Comparison of ENCODE assay signal across 8 cellular contexts in the genomic region with DNA sequence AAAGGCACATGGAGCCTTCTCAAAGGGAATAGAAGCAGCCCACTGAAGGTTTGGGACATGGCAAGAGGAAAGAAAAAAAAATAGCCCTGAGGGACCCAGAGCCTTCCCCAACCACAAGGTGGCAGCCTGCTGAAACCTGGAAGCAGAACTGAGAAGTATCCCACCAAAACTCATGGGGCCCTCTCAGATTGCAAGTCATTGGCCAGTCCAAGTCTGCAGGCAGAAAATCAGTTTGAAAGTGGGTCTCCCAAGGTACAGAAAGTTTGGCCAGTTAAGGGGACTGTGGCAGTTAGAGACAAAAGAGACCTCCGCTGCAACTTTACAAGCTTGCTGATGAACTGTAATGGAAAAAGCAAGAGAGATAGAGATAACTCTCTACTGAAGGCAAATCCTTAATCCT.
A peak's percentile ranks its signal among the peaks of the same experiment; 100 is the strongest.
DNase-seq lines count a peak whose midpoint lies in the region; ATAC-seq and TF ChIP-seq lines count a peak whose summit lies in the region.

No MANE protein-coding gene starts in this region.

- no peaks in the 10 kb centered on the region for H3K27me3 Mint-ChIP-seq in WTC11 (ENCODE audit: low read depth)
- no peaks in the 10 kb centered on the region for H3K27me3 Mint-ChIP-seq in natural killer cell treated with Interleukin-12 subunit alpha and Interleukin-12 subunit beta and Interleukin-15 and Interleukin-18, amount 100 ng/mL, for 72 hours

- POLR2A ChIA-PET in WTC11 (lab: Charles Lee): no interaction called here

- TF ChIP-seq CTCF in GM12864 (IDR thresholded peaks at IDR 0.05; ENCODE audit: low read depth, low read length, missing control alignments): peak; percentile 85
- peak; percentile 65 for TF ChIP-seq CTCF in WTC11 (IDR thresholded peaks at IDR 0.05)

- peaks cover 7% of the 10 kb centered on the region; the same call in 1 of the 2 replicates for H3K4me1 Mint-ChIP-seq in WTC11
- H3K4me1 Mint-ChIP-seq in natural killer cell treated with Interleukin-12 subunit alpha and Interleukin-12 subunit beta and Interleukin-15 and Interleukin-18, amount 100 ng/mL, for 72 hours (ENCODE audit: low read depth in 2 of 2): peaks cover 12 to 20% of the 10 kb centered on the region in 2 donors

- no peak overlapping the region for H3K4me3 ChIP-seq in GM12864 (ENCODE audit: low read depth, low read length)

- no peaks in the 10 kb centered on the region for H3K36me3 Mint-ChIP-seq in WTC11
- H3K36me3 Mint-ChIP-seq in natural killer cell treated with Interleukin-12 subunit alpha and Interleukin-12 subunit beta and Interleukin-15 and Interleukin-18, amount 100 ng/mL, for 72 hours: no peaks in the 10 kb centered on the region

- ATAC-seq in GM21825 (IDR thresholded peaks at IDR 0.05; ENCODE audit: unreplicated experiment) (peak; percentile 84), WTC11 (peak; percentile 99), esophagus mucosa (no peak), HG02840 (IDR thresholded peaks at IDR 0.05; ENCODE audit: low FRiP score, unreplicated experiment) (no peak)
- peak; percentile 64 to 65 for ATAC-seq in natural killer cell treated with Interleukin-12 subunit alpha and Interleukin-12 subunit beta and Interleukin-15 and Interleukin-18, amount 100 ng/mL, for 72 hours

- no peak overlapping the region for H3K27ac Mint-ChIP-seq in WTC11
- H3K27ac Mint-ChIP-seq in natural killer cell treated with Interleukin-12 subunit alpha and Interleukin-12 subunit beta and Interleukin-15 and Interleukin-18, amount 100 ng/mL, for 72 hours: peak overlapping the region in 1 of 2 donors; percentile 20

- CTCF ChIA-PET in WTC11 (lab: Charles Lee): interaction anchor here (0.6 to 1.4 kb wide), 3 partner anchors 15 to 156 kb away, joined by 3 to 4 read pairs (median 4); partner anchors contain the start of gene ANTXR2

- no peak overlapping the region for H3K4me3 Mint-ChIP-seq in WTC11
- H3K4me3 Mint-ChIP-seq in natural killer cell treated with Interleukin-12 subunit alpha and Interleukin-12 subunit beta and Interleukin-15 and Interleukin-18, amount 100 ng/mL, for 72 hours: no peak overlapping the region

- no peaks in the 10 kb centered on the region for H3K9me3 Mint-ChIP-seq in WTC11
- no peaks in the 10 kb centered on the region for H3K9me3 Mint-ChIP-seq in natural killer cell treated with Interleukin-12 subunit alpha and Interleukin-12 subunit beta and Interleukin-15 and Interleukin-18, amount 100 ng/mL, for 72 hours

- peak; percentile 26 for DNase-seq in GM12864 (ENCODE audit: low read depth)
- peak; percentile 49 for DNase-seq in LHCN-M2 (ENCODE audit: low read depth)
- DNase-seq in WTC11 (ENCODE audit: low spot score): peak; percentile 73
- peak; percentile 18 for DNase-seq in effector CD4-positive, alpha-beta T cell
- DNase-seq in natural killer cell treated with Interleukin-12 subunit alpha and Interleukin-12 subunit beta and Interleukin-15 and Interleukin-18, amount 100 ng/mL, for 72 hours (ENCODE audit: low spot score): no peak

TF ChIP-seq in WTC11, 78 proteins besides CTCF, POLR2A, EP300 and RAD21:
- TF ChIP-seq NFE2L1 (CRISPR knock-in tag; IDR thresholded peaks at IDR 0.05) (0 out of 2 replicates have a peak, but pooled peaks have one; percentile 25), RELA (CRISPR knock-in tag; IDR thresholded peaks at IDR 0.05; ENCODE audit: borderline replicate concordance) (no peak), TP53 (CRISPR knock-in tag; IDR thresholded peaks at IDR 0.05) (no peak), PRRX2 (CRISPR knock-in tag; IDR thresholded peaks at IDR 0.05) (no peak)

Comparison
In these comparisons a context has a peak if more than half of its experiments do, and no peak if none do; other contexts are left out.
1. ATAC-seq: peak in GM21825 (single experiment), WTC11 (single experiment) and natural killer cell treated with Interleukin-12 subunit alpha and Interleukin-12 subunit beta and Interleukin-15 and Interleukin-18, amount 100 ng/mL, for 72 hours (2 of 2); none in esophagus mucosa (single experiment) and HG02840 (single experiment).